Comparison of ENCODE assay signal across 23 cellular contexts in the genomic region with DNA sequence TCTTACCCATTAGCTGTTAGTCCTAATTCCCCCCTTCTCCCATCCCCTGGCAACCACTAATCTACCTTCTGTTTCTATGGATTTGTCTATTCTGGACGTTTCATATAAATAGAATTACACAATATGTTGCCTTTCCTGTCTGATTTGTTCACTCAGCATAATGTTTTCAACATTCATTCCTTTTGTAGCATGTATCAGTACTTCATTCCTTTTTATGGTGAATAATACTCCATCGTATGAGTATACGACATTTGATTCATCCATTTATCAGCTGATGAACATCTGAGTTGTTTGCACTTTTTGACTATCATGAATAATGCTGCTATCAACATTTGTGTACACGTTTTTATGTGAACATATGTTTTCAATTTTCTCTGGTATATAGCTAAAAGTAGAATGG.
"Had no signal": no experiment of that assay in that cellular context is flagged by ENCODE, and none has a peak within 500 bp of the region (broad histone marks: within the 10 kb centered on the region; RNA-seq: fewer than 3 reads in every experiment).

No MANE protein-coding gene starts in this region.

- H3K27me3 ChIP-seq: colonic mucosa, dorsolateral prefrontal cortex, heart left ventricle, pancreas, sigmoid colon, thyroid gland, upper lobe of right lung had no signal

- ATAC-seq: activated CD8-positive, alpha-beta T cell treated with anti-CD3 and anti-CD28 coated beads for 36 hours; heart left ventricle; pancreas; psoas muscle; stimulated activated effector memory CD8-positive, alpha-beta T cell treated with anti-CD3 and anti-CD28 coated beads, Interleukin-12 subunit alpha, Interleukin-12 subunit beta, amount 100 ng/mL, for 72 hours; stimulated activated naive CD8-positive, alpha-beta T cell treated with anti-CD3 and anti-CD28 coated beads, Interleukin-15, amount 100 ng/mL, for 72 hours; upper lobe of right lung had no signal

- FAIRE-seq: pancreas, small intestine had no signal

- DNase-seq: activated B cell treated with CpG ODN at 0.5 μM for 24 hours; activated CD4-positive, alpha-beta T cell treated with anti-CD3 and anti-CD28 coated beads, Interleukin-2, amount 50 U/mL, for 1 hour; activated CD8-positive, alpha-beta T cell treated with anti-CD3 and anti-CD28 coated beads for 36 hours; activated naive CD4-positive, alpha-beta T cell; activated T-cell treated with anti-CD3 and anti-CD28 coated beads, Interleukin-2, amount 50 U/mL, for 48 hours; anterior cingulate cortex; colonic mucosa; dorsolateral prefrontal cortex; effector memory CD4-positive, alpha-beta T cell; erythroblast; heart left ventricle; naive B cell; nephron progenitor cell; pancreas; psoas muscle; sigmoid colon; small intestine; stimulated activated CD4-positive, alpha-beta T cell treated with anti-CD3 and anti-CD28 coated beads, Interleukin-4, amount 100 ng/mL, for 24 hours; stimulated activated naive CD8-positive, alpha-beta T cell treated with anti-CD3 and anti-CD28 coated beads, Interleukin-15, amount 100 ng/mL, for 72 hours; substantia nigra; thyroid gland; upper lobe of right lung had no signal

- H3K4me3 ChIP-seq: colonic mucosa, dorsolateral prefrontal cortex, heart left ventricle, pancreas, psoas muscle, sigmoid colon, thyroid gland, upper lobe of right lung had no signal

- H3K36me3 ChIP-seq: colonic mucosa, heart left ventricle, pancreas, sigmoid colon, thyroid gland, upper lobe of right lung had no signal
